9 cellular contexts compared by ENCODE assay signal in the genomic region with DNA sequence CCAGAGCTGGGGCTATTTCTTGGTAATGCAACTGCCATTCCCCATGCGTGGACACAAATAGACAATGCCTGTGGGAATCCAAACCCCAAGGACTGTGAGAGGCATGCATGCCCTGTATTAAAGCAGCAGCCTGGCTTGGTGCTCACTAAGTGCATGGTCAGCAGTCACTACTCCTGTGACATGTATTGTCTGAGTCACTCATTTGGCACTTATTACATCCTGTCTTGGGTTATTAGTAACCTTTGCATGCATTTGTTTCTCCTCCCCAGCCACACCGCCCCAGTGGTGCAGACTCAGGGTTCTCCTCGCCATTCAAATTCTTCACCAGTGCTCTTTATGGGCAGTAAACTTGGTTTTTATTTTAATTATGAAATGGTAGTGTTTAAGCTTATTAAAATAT. TPM values are rescaled to one million over a fixed set of nuclear protein-coding genes. Genes with fewer than 3 reads are reported as not detected.
DNase-seq lines count a peak whose midpoint lies in the region; ATAC-seq and TF ChIP-seq lines count a peak whose summit lies in the region.
"Had no signal": no experiment of that assay in that cellular context is flagged by ENCODE, and none has a peak within 500 bp of the region (broad histone marks: within the 10 kb centered on the region; RNA-seq: fewer than 3 reads in every experiment).

No MANE protein-coding gene starts in this region.

- DNase-seq in T1000 (lab: John Stamatoyannopoulos, UW) (peak; percentile 37), iPS-NIHi11 (ENCODE audit: low spot score) (peak; percentile 54), GM19240 (ENCODE audit: insufficient read length, low spot score) (no peak), spleen (no peak)

- peaks cover 0 to 21% (median 7%) of the 10 kb centered on the region in 6 donors for H3K4me1 ChIP-seq in spleen

- ATAC-seq in GM18861 (IDR thresholded peaks at IDR 0.05; ENCODE audit: unreplicated experiment) (peak; percentile 100), HG02973 (IDR thresholded peaks at IDR 0.05; ENCODE audit: unreplicated experiment) (peak; percentile 82), GM21717 (IDR thresholded peaks at IDR 0.05; ENCODE audit: unreplicated experiment) (no peak)

- H3K27ac ChIP-seq in spleen: no peak overlapping the region
- H3K27ac ChIP-seq: neutrophil, VCaP had no signal

- no peak for TF ChIP-seq CTCF in spleen (IDR thresholded peaks at IDR 0.05 in 8 of 11, conservative IDR thresholded peaks at IDR 0.05 in 3 of 11)

- no peaks in the 10 kb centered on the region for H3K36me3 ChIP-seq in spleen
- H3K36me3 ChIP-seq: neutrophil had no signal

- intact Hi-C loops in spleen (cut with DNase I; ENCODE audit: low total_unique reads): no loop called here

- 53 to 69% (median 61%) methylated on average over 3 of the region's 3 CpGs for WGBS in spleen, 5 donors

- no peaks in the 10 kb centered on the region for H3K27me3 ChIP-seq in spleen (replicated peaks in 1 of 7)
- H3K27me3 ChIP-seq: neutrophil had no signal

- no peak for TF ChIP-seq POLR2A in spleen (IDR thresholded peaks at IDR 0.05)

- no peaks in the 10 kb centered on the region for H3K9me3 ChIP-seq in spleen
- H3K9me3 ChIP-seq: neutrophil had no signal

- H3K4me3 ChIP-seq in spleen: no peak overlapping the region

RNA-seq across cellular contexts. Expression of a gene that starts 30.2 kb away (rescaled TPM):
- total RNA-seq in spleen: 10 to 100 TPM; 15.9 to 43.6 (median 27.0) TPM
- 1 to 10 TPM; 2.5 to 4.0 (median 3.9) TPM for polyA plus RNA-seq in spleen

Comparison
In these comparisons a context has a peak if more than half of its experiments do, and no peak if none do; other contexts are left out.
1. DNase-seq: peak in T1000 (single experiment) and iPS-NIHi11 (single experiment); none in GM19240 (single experiment) and spleen (single experiment).